In genomic region chr20:63974402-63975200, GRCh38 we compare ENCODE assay signal across 8 cellular contexts. TPM values are rescaled to one million over a fixed set of nuclear protein-coding genes. Genes with fewer than 3 reads are reported as not detected.
A peak's percentile ranks its signal among the peaks of the same experiment; 100 is the strongest.
DNase-seq lines count a peak whose midpoint lies in the region; ATAC-seq and TF ChIP-seq lines count a peak whose summit lies in the region.

No MANE protein-coding gene starts in this region.

- TF ChIP-seq CTCF in type B pancreatic cell (conservative IDR thresholded peaks at IDR 0.05): no peak

- no peak for DNase-seq in activated naive CD8-positive, alpha-beta T cell treated with anti-CD3 and anti-CD28 coated beads for 36 hours
- no peak for DNase-seq in activated naive CD8-positive, alpha-beta T cell treated with anti-CD3 and anti-CD28 coated beads, Interleukin-2, amount 50 U/mL, for 24 hours
- peak; percentile 93 for DNase-seq in NCI-H510A (lab: John Stamatoyannopoulos, UW)
- no peak for DNase-seq in type B pancreatic cell (ENCODE audit: extremely low spot score, unreplicated experiment)
- DNase-seq in hippocampal formation (lab: John Stamatoyannopoulos, UW): no peak
- no peak for DNase-seq in RPMI8226

- ATAC-seq in activated naive CD8-positive, alpha-beta T cell treated with anti-CD3 and anti-CD28 coated beads, Interleukin-2, amount 50 U/mL, for 24 hours: no peak
- no peak for ATAC-seq in HG02610 (IDR thresholded peaks at IDR 0.05; ENCODE audit: unreplicated experiment)

- peak overlapping the region; percentile 54 for H3K27ac ChIP-seq in cingulate gyrus (ENCODE audit: low read depth, low read length)

- peaks cover 18% of the 10 kb centered on the region for H3K36me3 Mint-ChIP-seq in activated naive CD8-positive, alpha-beta T cell treated with anti-CD3 and anti-CD28 coated beads for 36 hours
- H3K36me3 Mint-ChIP-seq in activated naive CD8-positive, alpha-beta T cell treated with anti-CD3 and anti-CD28 coated beads, Interleukin-2, amount 50 U/mL, for 24 hours (ENCODE audit: low read depth): peaks cover 20% of the 10 kb centered on the region
- H3K36me3 Mint-ChIP-seq in type B pancreatic cell: no peaks in the 10 kb centered on the region

- H3K4me1 Mint-ChIP-seq in activated naive CD8-positive, alpha-beta T cell treated with anti-CD3 and anti-CD28 coated beads for 36 hours: peaks cover 34% of the 10 kb centered on the region
- H3K4me1 Mint-ChIP-seq in activated naive CD8-positive, alpha-beta T cell treated with anti-CD3 and anti-CD28 coated beads, Interleukin-2, amount 50 U/mL, for 24 hours: peaks cover 36% of the 10 kb centered on the region
- H3K4me1 Mint-ChIP-seq in type B pancreatic cell (ENCODE audit: unreplicated experiment): peaks cover 4% of the 10 kb centered on the region

- no peaks in the 10 kb centered on the region for H3K27me3 Mint-ChIP-seq in activated naive CD8-positive, alpha-beta T cell treated with anti-CD3 and anti-CD28 coated beads for 36 hours
- no peaks in the 10 kb centered on the region for H3K27me3 Mint-ChIP-seq in activated naive CD8-positive, alpha-beta T cell treated with anti-CD3 and anti-CD28 coated beads, Interleukin-2, amount 50 U/mL, for 24 hours
- peaks cover 8% of the 10 kb centered on the region for H3K27me3 Mint-ChIP-seq in type B pancreatic cell

- H3K9me3 Mint-ChIP-seq in activated naive CD8-positive, alpha-beta T cell treated with anti-CD3 and anti-CD28 coated beads for 36 hours: no peaks in the 10 kb centered on the region
- H3K9me3 Mint-ChIP-seq in activated naive CD8-positive, alpha-beta T cell treated with anti-CD3 and anti-CD28 coated beads, Interleukin-2, amount 50 U/mL, for 24 hours: no peaks in the 10 kb centered on the region
- no peaks in the 10 kb centered on the region for H3K9me3 Mint-ChIP-seq in type B pancreatic cell

- H3K27ac Mint-ChIP-seq in activated naive CD8-positive, alpha-beta T cell treated with anti-CD3 and anti-CD28 coated beads for 36 hours: peak overlapping the region; percentile 44
- H3K27ac Mint-ChIP-seq in activated naive CD8-positive, alpha-beta T cell treated with anti-CD3 and anti-CD28 coated beads, Interleukin-2, amount 50 U/mL, for 24 hours: no peak overlapping the region
- H3K27ac Mint-ChIP-seq in type B pancreatic cell: no peak overlapping the region

- H3K4me3 Mint-ChIP-seq in activated naive CD8-positive, alpha-beta T cell treated with anti-CD3 and anti-CD28 coated beads for 36 hours: no peak overlapping the region
- H3K4me3 Mint-ChIP-seq in activated naive CD8-positive, alpha-beta T cell treated with anti-CD3 and anti-CD28 coated beads, Interleukin-2, amount 50 U/mL, for 24 hours: no peak overlapping the region
- H3K4me3 Mint-ChIP-seq in type B pancreatic cell: peak overlapping the region; percentile 54

RNA-seq across cellular contexts. Expression of gene SAMD10, which starts 4.8 kb away (rescaled TPM):
- 10 to 100 TPM; 16.7 to 19.3 TPM for total RNA-seq in activated naive CD8-positive, alpha-beta T cell treated with anti-CD3 and anti-CD28 coated beads for 36 hours
- 7.4 and 16.9 TPM in 2 replicates for total RNA-seq in type B pancreatic cell (ENCODE audit: low replicate concordance)

RNA-seq across cellular contexts. Expression of gene ZNF512B, which starts 4.9 kb away (rescaled TPM):
- 10 to 100 TPM; 11.6 to 11.8 TPM for total RNA-seq in activated naive CD8-positive, alpha-beta T cell treated with anti-CD3 and anti-CD28 coated beads for 36 hours
- total RNA-seq in type B pancreatic cell (ENCODE audit: low replicate concordance): 34.7 and 40.8 TPM in 2 replicates

RNA-seq across cellular contexts. Expression of gene PRPF6, which starts 6.3 kb away (rescaled TPM):
- total RNA-seq in activated naive CD8-positive, alpha-beta T cell treated with anti-CD3 and anti-CD28 coated beads for 36 hours: 10 to 100 TPM; 64.5 to 64.6 TPM
- total RNA-seq in type B pancreatic cell (ENCODE audit: low replicate concordance): 64.3 and 67.9 TPM in 2 replicates

RNA-seq across cellular contexts. Expression of gene UCKL1, which starts 18.4 kb away (rescaled TPM):
- 10 to 100 TPM; 27.6 to 28.9 TPM for total RNA-seq in activated naive CD8-positive, alpha-beta T cell treated with anti-CD3 and anti-CD28 coated beads for 36 hours
- 44.1 and 49.7 TPM in 2 replicates for total RNA-seq in type B pancreatic cell (ENCODE audit: low replicate concordance)
